ENCODE assay signal across 8 cellular contexts in genomic region chr7:105838273-105839141, GRCh38. TPM values are rescaled to one million over a fixed set of nuclear protein-coding genes. Genes with fewer than 3 reads are reported as not detected.
DNase-seq lines count a peak whose midpoint lies in the region; ATAC-seq, FAIRE-seq and TF ChIP-seq lines count a peak whose summit lies in the region.

No MANE protein-coding gene starts in this region.

- H3K79me2 ChIP-seq in keratinocyte (ENCODE audit: control insufficient read depth, insufficient read depth, low read length), result no peaks in the 10 kb centered on the region

- no peaks in the 10 kb centered on the region for H3K9me1 ChIP-seq in keratinocyte (ENCODE audit: control insufficient read depth, extremely low read depth, insufficient read depth, low read length)

- dilution Hi-C loops in keratinocyte (cut with MboI; ENCODE audit: extremely low pct_ligation_motif_present, low sequenced_read_pairs), result no loop called here

- ATAC-seq in Right ventricle myocardium inferior, result no peak

- FAIRE-seq in keratinocyte (lab: Jason Lieb, UNC), result peak; percentile 52

- intact Hi-C loops in Right ventricle myocardium inferior (cut with DNase I) (no loop called here), ascending aorta (cut with DNase I) (no loop called here), uterus (cut with DNase I; ENCODE audit: low total_unique reads) (no loop called here)

- H3K9ac ChIP-seq in keratinocyte (ENCODE audit: control insufficient read depth, extremely low read depth, insufficient read depth, low read length), result no peak overlapping the region

- DNase-seq in cardiac muscle cell (ENCODE audit: low read depth in 1 of 2, low spot score in 1 of 2), result peak; percentile 30 to 37
- no peak for DNase-seq in Right ventricle myocardium inferior (ENCODE audit: missing footprints)
- no peak for DNase-seq in ascending aorta (ENCODE audit: low spot score in 2 of 2)
- no peak for DNase-seq in keratinocyte (ENCODE audit: low read depth, low spot score)
- DNase-seq in uterus, result peak; percentile 37
- no peak for DNase-seq in NCI-H510A treated with DMSO at 0.1 percent for 48 hours (lab: John Stamatoyannopoulos, UW)
- DNase-seq in putamen (ENCODE audit: low spot score), result no peak
- no peak for DNase-seq in activated effector memory CD4-positive, alpha-beta T cell treated with Interleukin-2 at 50 U/mL for 16 hours

- no peaks in the 10 kb centered on the region for H4K20me1 ChIP-seq in keratinocyte (ENCODE audit: control insufficient read depth, extremely low read depth, insufficient read depth, low read length)

- H3K4me1 ChIP-seq in cardiac muscle cell (ENCODE audit: low read depth), result peaks cover 6% of the 10 kb centered on the region
- peaks cover 0 to 7% of the 10 kb centered on the region in 2 donors for H3K4me1 ChIP-seq in ascending aorta
- H3K4me1 ChIP-seq in keratinocyte (ENCODE audit: control insufficient read depth, extremely low read depth, insufficient read depth, low read length), result peaks cover 46% of the 10 kb centered on the region
- no peaks in the 10 kb centered on the region for H3K4me1 ChIP-seq in uterus

- peak overlapping the region; percentile 41 for H2AFZ ChIP-seq in keratinocyte (ENCODE audit: control insufficient read depth, low read length)

- H3K36me3 ChIP-seq in cardiac muscle cell (no peaks in the 10 kb centered on the region), ascending aorta (no peaks in the 10 kb centered on the region), keratinocyte (ENCODE audit: control insufficient read depth in 2 of 2, extremely low read depth in 1 of 2, insufficient read depth in 2 of 2, low read length in 2 of 2) (no peaks in the 10 kb centered on the region), uterus (no peaks in the 10 kb centered on the region)

- no peak overlapping the region for H3K4me3 ChIP-seq in cardiac muscle cell
- peak overlapping the region in 1 of 2 donors; percentile 13 for H3K4me3 ChIP-seq in ascending aorta
- H3K4me3 ChIP-seq in keratinocyte (ENCODE audit: control insufficient read depth in 2 of 3, extremely low read depth in 1 of 3, insufficient read depth in 2 of 3, low read depth in 1 of 3, low read length in 3 of 3), result no peak overlapping the region
- H3K4me3 ChIP-seq in uterus, result no peak overlapping the region

- H3K9me3 ChIP-seq in cardiac muscle cell (ENCODE audit: low read depth) (no peaks in the 10 kb centered on the region), ascending aorta (no peaks in the 10 kb centered on the region), keratinocyte (ENCODE audit: control insufficient read depth, low read depth, low read length) (no peaks in the 10 kb centered on the region), uterus (no peaks in the 10 kb centered on the region)

- TF ChIP-seq CTCF in cardiac muscle cell (IDR thresholded peaks at IDR 0.05; ENCODE audit: low read depth, low read length) (no peak), ascending aorta (IDR thresholded peaks at IDR 0.05) (no peak), keratinocyte (optimal IDR thresholded peaks at IDR 0.05 in 1 of 3, IDR thresholded peaks at IDR 0.05 in 1 of 3, conservative IDR thresholded peaks at IDR 0.05 in 1 of 3; ENCODE audit: extremely low read depth in 1 of 3, insufficient read depth in 2 of 3, low read length in 3 of 3) (no peak), uterus (IDR thresholded peaks at IDR 0.05) (no peak)

- H3K27ac ChIP-seq in cardiac muscle cell (no peak overlapping the region), ascending aorta (peak overlapping the region; percentile 30 to 41), keratinocyte (ENCODE audit: control insufficient read depth, insufficient read depth, low read length) (peak overlapping the region; percentile 23), uterus (peak overlapping the region; percentile 43 to 47)

- H3K27me3 ChIP-seq in cardiac muscle cell (no peaks in the 10 kb centered on the region), ascending aorta (no peaks in the 10 kb centered on the region), keratinocyte (ENCODE audit: control insufficient read depth, extremely low read depth, insufficient read depth, low read length) (no peaks in the 10 kb centered on the region), uterus (no peaks in the 10 kb centered on the region)

- H3K4me2 ChIP-seq in keratinocyte (ENCODE audit: control insufficient read depth, extremely low read depth, insufficient read depth, low read depth, low read length), result peak overlapping the region; percentile 39

- no peak for TF ChIP-seq POLR2A in uterus (IDR thresholded peaks at IDR 0.05)

RNA-seq across cellular contexts. Expression of gene ATXN7L1, which starts 37.9 kb away (rescaled TPM):
- total RNA-seq in cardiac muscle cell (6.6 and 8.6 TPM in 2 replicates), Right ventricle myocardium inferior (6.7 TPM), ascending aorta (7.5 TPM), uterus (10 to 100 TPM in 2 of 4 donors, 1 to 10 TPM in 2; 4.4 to 22.4 (median 11.0) TPM)
- polyA plus RNA-seq in cardiac muscle cell (6.2 and 6.4 TPM in 2 replicates), keratinocyte (2.3 to 4.8 TPM (median 3.3 TPM) in 3 replicates)
- polyA plus RNA-seq in keratinocyte (2011; ENCODE audit: low read depth), result 4.8 TPM
- 2.9 and 4.4 TPM in 2 replicates for polyA plus RNA-seq in keratinocyte (2011; cell fraction: cytosol; rRNA removed)
- 4.7 and 5.2 TPM in 2 replicates for polyA plus RNA-seq in keratinocyte (2011; cell fraction: nucleus; rRNA removed)
- polyA plus RNA-seq in keratinocyte (2012; ENCODE audit: low replicate concordance), result 3.2 and 4.9 TPM in 2 replicates
- polyA minus RNA-seq in keratinocyte, result 3.4 to 8.8 TPM (median 4.7 TPM) in 3 replicates
- 2.7 TPM for polyA minus RNA-seq in keratinocyte (2011; cell fraction: cytosol; rRNA and poly(A)+ RNA removed)
- 5.3 and 12.3 TPM in 2 replicates for polyA minus RNA-seq in keratinocyte (2011; cell fraction: nucleus; rRNA and poly(A)+ RNA removed)

Comparison
In these comparisons a context has a peak if more than half of its experiments do, and no peak if none do; other contexts are left out.
1. DNase-seq: peak in cardiac muscle cell (2 of 2) and uterus (2 of 2); none in Right ventricle myocardium inferior (single experiment), ascending aorta (0 of 2), keratinocyte (single experiment), NCI-H510A treated with DMSO at 0.1 percent for 48 hours (single experiment), putamen (single experiment) and activated effector memory CD4-positive, alpha-beta T cell treated with Interleukin-2 at 50 U/mL for 16 hours (single experiment).